Comparison of ENCODE assay signal across 14 cellular contexts in genomic region chr3:54954019-54954418, GRCh38. TPM values are rescaled to one million over a fixed set of nuclear protein-coding genes. Genes with fewer than 3 reads are reported as not detected.
DNase-seq lines count a peak whose midpoint lies in the region; ATAC-seq and TF ChIP-seq lines count a peak whose summit lies in the region.
"Had no signal": no experiment of that assay in that cellular context is flagged by ENCODE, and none has a peak within 500 bp of the region (broad histone marks: within the 10 kb centered on the region; RNA-seq: fewer than 3 reads in every experiment).

No MANE protein-coding gene starts in this region.

- peak overlapping the region; percentile 86; the same call in 1 of the 2 replicates for H3K27ac ChIP-seq in GM23338 (ENCODE audit: low read depth)
- H3K27ac ChIP-seq: thyroid gland, WERI-Rb-1 had no signal

- H2AFZ ChIP-seq in GM23338 = no peak overlapping the region

- ATAC-seq in GM23338 (peak; percentile 15), SK-N-SH treated with all-trans-retinoic acid at 6 μM for 48 hours (peak; percentile 66), GM19395 (IDR thresholded peaks at IDR 0.05; ENCODE audit: unreplicated experiment) (no peak)

- H3F3A ChIP-seq in GM23338 (replicated peaks; ENCODE audit: low read depth) = no peaks in the 10 kb centered on the region

- H3K4me3 Mint-ChIP-seq in GM23338 (no peak overlapping the region), progenitor cell of endocrine pancreas (ENCODE audit: low read depth) (no peak overlapping the region)

- H3K36me3 Mint-ChIP-seq in GM23338 (ENCODE audit: low read depth) = no peaks in the 10 kb centered on the region
- H3K36me3 Mint-ChIP-seq in progenitor cell of endocrine pancreas (ENCODE audit: insufficient read depth) = no peaks in the 10 kb centered on the region

- H3K9me2 ChIP-seq in GM23338 (ENCODE audit: insufficient read depth) = peaks cover 19% of the 10 kb centered on the region

- H3K4me1 Mint-ChIP-seq in GM23338 (peaks cover 23% of the 10 kb centered on the region), progenitor cell of endocrine pancreas (ENCODE audit: low read depth) (no peaks in the 10 kb centered on the region)

- no peaks in the 10 kb centered on the region for H3K27me3 ChIP-seq in GM23338 (ENCODE audit: insufficient read depth)
- H3K27me3 ChIP-seq: thyroid gland had no signal

- no peaks in the 10 kb centered on the region for H3K79me2 ChIP-seq in GM23338 (replicated peaks; ENCODE audit: insufficient read depth)

- TF ChIP-seq CTCF in GM23338 (conservative IDR thresholded peaks at IDR 0.05; ENCODE audit: low read depth in 2 of 2) = no peak
- TF ChIP-seq CTCF in fibroblast of villous mesenchyme (IDR thresholded peaks at IDR 0.05; ENCODE audit: insufficient read depth, low read depth, low read length) = no peak
- no peak for TF ChIP-seq CTCF in progenitor cell of endocrine pancreas (IDR thresholded peaks at IDR 0.05; ENCODE audit: unreplicated experiment)

- H4K20me1 ChIP-seq in GM23338 (replicated peaks; ENCODE audit: insufficient read depth) = no peaks in the 10 kb centered on the region

- peaks cover 20% of the 10 kb centered on the region; the same call in 1 of the 2 replicates for H3K4me1 ChIP-seq in GM23338 (ENCODE audit: insufficient read depth)
- H3K4me1 ChIP-seq: thyroid gland had no signal

- H3K4me3 ChIP-seq in GM23338 (no peak overlapping the region), fibroblast of villous mesenchyme (ENCODE audit: low read depth, low read length) (no peak overlapping the region)
- H3K4me3 ChIP-seq: thyroid gland had no signal

- DNase-seq in GM23338 (ENCODE audit: low spot score) (peak; percentile 38), fibroblast of villous mesenchyme (ENCODE audit: low read depth) (peak; percentile 88), progenitor cell of endocrine pancreas (ENCODE audit: low spot score, unreplicated experiment) (no peak), NCI-H187 (lab: John Stamatoyannopoulos, UW) (no peak)
- no peak for DNase-seq in activated CD8-positive, alpha-beta memory T cell treated with anti-CD3 and anti-CD28 coated beads, Interleukin-2, amount 50 U/mL, for 4 hours
- no peak for DNase-seq in stimulated activated CD8-positive, alpha-beta memory T cell treated with anti-CD3 and anti-CD28 coated beads, Interleukin-4, amount 100 ng/mL, for 48 hours
- DNase-seq: dermis blood vessel endothelial cell, DND-41, thyroid gland, WERI-Rb-1 had no signal

- H3K27me3 Mint-ChIP-seq in GM23338 (ENCODE audit: insufficient read depth, low read depth, poor library complexity) (peaks cover 10% of the 10 kb centered on the region), progenitor cell of endocrine pancreas (peaks cover 15% of the 10 kb centered on the region)

- peak overlapping the region; percentile 52 for H3K4me2 ChIP-seq in GM23338

- H3K36me3 ChIP-seq in GM23338 (ENCODE audit: insufficient read depth) = no peaks in the 10 kb centered on the region
- H3K36me3 ChIP-seq: thyroid gland, WERI-Rb-1 had no signal

- H3K9me3 Mint-ChIP-seq in GM23338 (no peaks in the 10 kb centered on the region), progenitor cell of endocrine pancreas (ENCODE audit: low read depth) (no peaks in the 10 kb centered on the region)

- H3K27ac Mint-ChIP-seq in GM23338 (peak overlapping the region; percentile 65; the same call in 1 of the 2 replicates), progenitor cell of endocrine pancreas (peak overlapping the region; percentile 33)

TF ChIP-seq in GM23338, 12 proteins besides CTCF, POLR2A, EP300 and RAD21:
- TF ChIP-seq REST (IDR thresholded peaks at IDR 0.05; ENCODE audit: unreplicated experiment) (no peak), JUNB (IDR thresholded peaks at IDR 0.05; ENCODE audit: unreplicated experiment) (no peak)

TF ChIP-seq in SK-N-SH treated with all-trans-retinoic acid at 6 μM for 48 hours, 23 proteins besides CTCF, POLR2A, EP300 and RAD21:
- TF ChIP-seq ZC3H10 (CRISPR knock-in tag; IDR thresholded peaks at IDR 0.05) (no peak), ZFP30 (CRISPR knock-in tag; IDR thresholded peaks at IDR 0.05) (no peak), CSDC2 (CRISPR knock-in tag; IDR thresholded peaks at IDR 0.05) (no peak), CREB5 (CRISPR knock-in tag; IDR thresholded peaks at IDR 0.05; ENCODE audit: low read depth) (0 out of 2 replicates have a peak, but pooled peaks have one; percentile 55), OSR1 (CRISPR knock-in tag; IDR thresholded peaks at IDR 0.05) (no peak), ZFP3 (CRISPR knock-in tag; IDR thresholded peaks at IDR 0.05) (0 out of 2 replicates have a peak, but pooled peaks have one; percentile 23), ISL1 (CRISPR knock-in tag; IDR thresholded peaks at IDR 0.05) (no peak), ZNF565 (CRISPR knock-in tag; conservative IDR thresholded peaks at IDR 0.05; ENCODE audit: low read depth) (no peak)
TF ChIP-seq in SK-N-SH treated with all-trans-retinoic acid at 6 μM for 48 hours: peak in this region for 2.

RNA-seq across cellular contexts. Expression of gene LRTM1, which starts 26.2 kb away (rescaled TPM):
- not detected in 2 replicates for total RNA-seq in GM23338 (2014; rRNA removed; shearing (Covaris generic))
- polyA plus RNA-seq in GM23338 (2016; fragmentation: Nextera tagmentation; extraction: Ambion mirVana) = 0.47 TPM in 1 of 2 replicates, not detected in the other
- total RNA-seq in fibroblast of villous mesenchyme (not detected in 2 replicates), progenitor cell of endocrine pancreas (not detected in 2 replicates)
- total RNA-seq: dermis blood vessel endothelial cell, OCI-LY7, omental fat pad, thyroid gland had no signal

Comparison
In these comparisons a context has a peak if more than half of its experiments do, and no peak if none do; other contexts are left out.
1. DNase-seq: peak in GM23338 (single experiment) and fibroblast of villous mesenchyme (single experiment); none in progenitor cell of endocrine pancreas (single experiment), activated CD8-positive, alpha-beta memory T cell treated with anti-CD3 and anti-CD28 coated beads, Interleukin-2, amount 50 U/mL, for 4 hours (single experiment), stimulated activated CD8-positive, alpha-beta memory T cell treated with anti-CD3 and anti-CD28 coated beads, Interleukin-4, amount 100 ng/mL, for 48 hours (single experiment) and NCI-H187 (0 of 2).